In genomic region chr12:62600038-62600437, GRCh38 we compare ENCODE assay signal across 17 cellular contexts.
DNase-seq lines count a peak whose midpoint lies in the region; ATAC-seq and TF ChIP-seq lines count a peak whose summit lies in the region.
"Had no signal": no experiment of that assay in that cellular context is flagged by ENCODE, and none has a peak within 500 bp of the region (broad histone marks: within the 10 kb centered on the region; RNA-seq: fewer than 3 reads in every experiment).

No MANE protein-coding gene starts in this region.

- no peaks in the 10 kb centered on the region for H3K9me3 Mint-ChIP-seq in central memory CD8-positive, alpha-beta T cell
- H3K9me3 Mint-ChIP-seq in neural crest cell = no peaks in the 10 kb centered on the region
- H3K9me3 Mint-ChIP-seq: activated T-helper 1 cell treated with anti-CD3 and anti-CD28 coated beads, Interleukin-12 subunit alpha, Interleukin-12 subunit beta, Interleukin-2, Interleukin-4 antibody, amounts not matched to agents 30 ng/mL and 10 ng/mL and 1 ng/mL, durations not matched to agents 14 hours and 24 hours and 36 hours had no signal

- H3K4me1 Mint-ChIP-seq in central memory CD8-positive, alpha-beta T cell = peaks cover 13% of the 10 kb centered on the region
- peaks cover 17% of the 10 kb centered on the region for H3K4me1 Mint-ChIP-seq in neural crest cell

- peak overlapping the region; percentile 98 for H3K27ac Mint-ChIP-seq in central memory CD8-positive, alpha-beta T cell (ENCODE audit: low read depth)
- no peak overlapping the region for H3K27ac Mint-ChIP-seq in neural crest cell (ENCODE audit: unreplicated experiment)
- H3K27ac Mint-ChIP-seq: activated T-helper 1 cell treated with anti-CD3 and anti-CD28 coated beads, Interleukin-12 subunit alpha, Interleukin-12 subunit beta, Interleukin-2, Interleukin-4 antibody, amounts not matched to agents 30 ng/mL and 10 ng/mL and 1 ng/mL, durations not matched to agents 14 hours and 24 hours and 36 hours had no signal

- no peak overlapping the region for H3K4me3 Mint-ChIP-seq in central memory CD8-positive, alpha-beta T cell
- H3K4me3 Mint-ChIP-seq in neural crest cell = no peak overlapping the region
- H3K4me3 Mint-ChIP-seq: activated T-helper 1 cell treated with anti-CD3 and anti-CD28 coated beads, Interleukin-12 subunit alpha, Interleukin-12 subunit beta, Interleukin-2, Interleukin-4 antibody, amounts not matched to agents 30 ng/mL and 10 ng/mL and 1 ng/mL, durations not matched to agents 14 hours and 24 hours and 36 hours had no signal

- H3K4me1 ChIP-seq in left ventricle myocardium inferior = peaks cover 29% of the 10 kb centered on the region

- TF ChIP-seq CTCF in neural crest cell (conservative IDR thresholded peaks at IDR 0.05) (peak; percentile 54), left ventricle myocardium inferior (IDR thresholded peaks at IDR 0.05; ENCODE audit: borderline replicate concordance) (no peak)

- intact Hi-C loops in left ventricle myocardium inferior (cut with micrococcal nuclease) = loop anchor here (5.0 kb wide), 1 partner anchor 192 kb away; no protein-coding TSS in a partner anchor

- H3K9me3 ChIP-seq in left ventricle myocardium inferior (replicated peaks) = no peaks in the 10 kb centered on the region
- H3K9me3 ChIP-seq: stomach had no signal

- no peaks in the 10 kb centered on the region for H3K27me3 Mint-ChIP-seq in central memory CD8-positive, alpha-beta T cell
- H3K27me3 Mint-ChIP-seq in neural crest cell (ENCODE audit: low read depth) = peaks cover 4% of the 10 kb centered on the region

- no peak overlapping the region for H3K4me3 ChIP-seq in left ventricle myocardium inferior
- H3K4me3 ChIP-seq: stomach had no signal

- H3K36me3 ChIP-seq in left ventricle myocardium inferior = no peaks in the 10 kb centered on the region
- H3K36me3 ChIP-seq: stomach had no signal

- no peak overlapping the region for H3K27ac ChIP-seq in left ventricle myocardium inferior (replicated peaks)
- H3K27ac ChIP-seq: stomach had no signal

- peaks cover 28% of the 10 kb centered on the region for H3K36me3 Mint-ChIP-seq in central memory CD8-positive, alpha-beta T cell (ENCODE audit: insufficient read depth)
- peaks cover 3% of the 10 kb centered on the region for H3K36me3 Mint-ChIP-seq in neural crest cell (ENCODE audit: low read depth)

- H3K27me3 ChIP-seq in left ventricle myocardium inferior (ENCODE audit: low read depth) = no peaks in the 10 kb centered on the region
- H3K27me3 ChIP-seq: stomach had no signal

- DNase-seq in DMS 273 (lab: John Stamatoyannopoulos, UW; ENCODE audit: unreplicated experiment) (peak; percentile 18), DMS 273 treated with DMSO at 0.1 percent for 48 hours (lab: John Stamatoyannopoulos, UW) (no peak), NAMALWA (ENCODE audit: low spot score) (peak; percentile 37), neural crest cell (ENCODE audit: low read depth, low spot score) (no peak), HuH-7.5 (ENCODE audit: low spot score) (no peak), left ventricle myocardium inferior (no peak)
- no peak for DNase-seq in central memory CD8-positive, alpha-beta T cell (ENCODE audit: low spot score in 2 of 2)
- DNase-seq: 8988T; activated CD4-positive, CD25-positive, alpha-beta regulatory T cell treated with anti-CD3 and anti-CD28 coated beads, Interleukin-2, amount 50 U/mL, for 72 hours; NCI-H2081; occipital lobe; Right ventricle myocardium superior; stimulated activated CD4-positive, alpha-beta T cell treated with anti-CD3 and anti-CD28 coated beads, Interleukin-2, amount 100 ng/mL, for 24 hours; stomach had no signal

- no peak for ATAC-seq in central memory CD8-positive, alpha-beta T cell (replicated peaks; ENCODE audit: extremely low read depth, poor library complexity, severe bottlenecking)
- no peak for ATAC-seq in GM21529 (IDR thresholded peaks at IDR 0.05; ENCODE audit: unreplicated experiment)
- ATAC-seq: left lobe of liver had no signal

Comparison
In these comparisons a context has a peak if more than half of its experiments do, and no peak if none do; other contexts are left out.
1. DNase-seq: peak in DMS 273 (single experiment) and NAMALWA (single experiment); none in DMS 273 treated with DMSO at 0.1 percent for 48 hours (single experiment), central memory CD8-positive, alpha-beta T cell (0 of 2), neural crest cell (single experiment), HuH-7.5 (single experiment) and left ventricle myocardium inferior (single experiment).